In the genomic region with DNA sequence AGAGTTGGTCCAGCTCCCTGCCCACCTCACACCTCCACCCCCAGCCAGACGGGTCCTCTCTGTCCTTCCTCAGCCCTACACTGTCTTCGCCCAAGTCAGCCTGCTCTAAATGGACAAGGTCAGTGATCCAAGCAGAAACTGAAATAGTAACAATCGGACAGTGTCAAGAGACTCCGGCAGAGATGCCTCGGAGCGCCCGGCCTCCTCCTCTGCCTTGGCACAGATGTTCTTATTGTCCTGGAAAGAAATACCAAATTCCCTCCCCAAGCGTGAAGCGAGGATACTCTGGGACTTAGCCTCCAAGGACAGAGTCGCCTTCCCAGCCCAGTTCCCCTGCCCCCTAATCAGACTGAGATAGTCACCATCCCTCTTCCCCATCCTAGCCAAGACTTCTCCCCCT, we compare ENCODE assay signal across 19 cellular contexts. TPM values are rescaled to one million over a fixed set of nuclear protein-coding genes. Genes with fewer than 3 reads are reported as not detected.
DNase-seq lines count a peak whose midpoint lies in the region; ATAC-seq, FAIRE-seq and TF ChIP-seq lines count a peak whose summit lies in the region.
"Had no signal": no experiment of that assay in that cellular context is flagged by ENCODE, and none has a peak within 500 bp of the region (broad histone marks: within the 10 kb centered on the region; RNA-seq: fewer than 3 reads in every experiment).

No MANE protein-coding gene starts in this region.

- no peak overlapping the region for H3K4me3 ChIP-seq in endothelial cell of umbilical vein (replicated peaks in 1 of 3; ENCODE audit: insufficient read depth in 1 of 3, low read depth in 1 of 3, low read length in 3 of 3)

- peak; percentile 14 for DNase-seq in Ammon's horn (ENCODE audit: low spot score)
- peak; percentile 5 for DNase-seq in NCI-H69 (lab: John Stamatoyannopoulos, UW)
- no peak for DNase-seq in endothelial cell of umbilical vein (ENCODE audit: low read depth, low spot score)
- DNase-seq in neural crest cell (ENCODE audit: low read depth, low spot score): no peak
- no peak for DNase-seq in GM19240 (ENCODE audit: insufficient read length, low spot score)
- no peak for DNase-seq in NCI-H524 (lab: John Stamatoyannopoulos, UW)
- DNase-seq: 8988T, Calu3, DMS79 treated with DMSO at 0.1 percent for 48 hours, GDM1, Karpas-422, MM.1S, NCI-H1105, NCI-H187, NCI-H446, NCI-H82 had no signal

- H3K36me3 ChIP-seq in endothelial cell of umbilical vein (ENCODE audit: control insufficient read depth in 2 of 2, extremely low read depth in 1 of 2, insufficient read depth in 2 of 2, low read length in 2 of 2): peaks cover 0 to under 1% of the 10 kb centered on the region in 2 experiments

- H3K4me2 ChIP-seq in endothelial cell of umbilical vein (ENCODE audit: insufficient read depth, low read length): no peak overlapping the region

- no peak for ATAC-seq in GM19351 (IDR thresholded peaks at IDR 0.05; ENCODE audit: unreplicated experiment)
- ATAC-seq in GM18520 (IDR thresholded peaks at IDR 0.05; ENCODE audit: unreplicated experiment): no peak
- ATAC-seq: HCT116 had no signal

- CTCF ChIA-PET in endothelial cell of umbilical vein (lab: Charles Lee): interaction anchor here (0.8 to 1.1 kb wide), 2 partner anchors 9 to 126 kb away, joined by 3 read pairs; no protein-coding TSS in a partner anchor

- H3K9ac ChIP-seq in endothelial cell of umbilical vein (replicated peaks; ENCODE audit: extremely low read depth, insufficient read depth, low read length): no peak overlapping the region

- H3K4me1 Mint-ChIP-seq in neural crest cell: peaks cover 31% of the 10 kb centered on the region

- no peaks in the 10 kb centered on the region for H4K20me1 ChIP-seq in endothelial cell of umbilical vein (replicated peaks; ENCODE audit: control insufficient read depth, extremely low read depth, insufficient read depth, low read length)

- H3K9me3 ChIP-seq in endothelial cell of umbilical vein (replicated peaks; ENCODE audit: control insufficient read depth, insufficient read depth, low read length): no peaks in the 10 kb centered on the region

- intact Hi-C loops in endothelial cell of umbilical vein (cut with micrococcal nuclease): loop anchor here (5.0 kb wide), 1 partner anchor 327 kb away; no protein-coding TSS in a partner anchor

- TF ChIP-seq POLR2A in endothelial cell of umbilical vein (IDR thresholded peaks at IDR 0.05; ENCODE audit: low read depth, low read length): no peak

- dilution Hi-C loops in endothelial cell of umbilical vein (cut with MboI; ENCODE audit: extremely low pct_ligation_motif_present, low sequenced_read_pairs): no loop called here

- H3K4me1 ChIP-seq in endothelial cell of umbilical vein (ENCODE audit: control insufficient read depth, extremely low read depth, insufficient read depth, low read length): peaks cover 6% of the 10 kb centered on the region

- H3K27me3 Mint-ChIP-seq in neural crest cell (ENCODE audit: low read depth): peaks cover 41% of the 10 kb centered on the region

- peak overlapping the region; percentile 87 for H3K4me3 Mint-ChIP-seq in neural crest cell

- peak overlapping the region; percentile 36 for H3K27ac Mint-ChIP-seq in neural crest cell (ENCODE audit: unreplicated experiment)

- H3K79me2 ChIP-seq in endothelial cell of umbilical vein (ENCODE audit: control insufficient read depth, insufficient read depth, low read length): no peaks in the 10 kb centered on the region

- peaks cover 10 to 14% of the 10 kb centered on the region in 2 experiments for H3K27me3 ChIP-seq in endothelial cell of umbilical vein (ENCODE audit: control insufficient read depth in 2 of 2, insufficient read depth in 2 of 2, low read length in 2 of 2)

- BruUV-seq in endothelial cell of umbilical vein (replicated peaks; lab: Mats Ljungman, UMichigan): no TSS peak

- peak; percentile 12 for FAIRE-seq in endothelial cell of umbilical vein (lab: Jason Lieb, UNC)

- TF ChIP-seq CTCF in endothelial cell of umbilical vein (IDR thresholded peaks at IDR 0.05; ENCODE audit: extremely low read depth in 1 of 2, insufficient read depth in 1 of 2, low read depth in 1 of 2, low read length in 2 of 2): no peak
- TF ChIP-seq CTCF in neural crest cell (conservative IDR thresholded peaks at IDR 0.05): no peak

- peaks cover 2% of the 10 kb centered on the region for H3K36me3 Mint-ChIP-seq in neural crest cell (ENCODE audit: low read depth)

- POLR2A ChIA-PET in endothelial cell of umbilical vein (lab: Charles Lee): no interaction called here

- no peaks in the 10 kb centered on the region for H3K9me3 Mint-ChIP-seq in neural crest cell

- H3K27ac ChIP-seq in endothelial cell of umbilical vein (ENCODE audit: insufficient read depth, low read depth, low read length): no peak overlapping the region

- H2AFZ ChIP-seq in endothelial cell of umbilical vein (ENCODE audit: low read depth, low read length): no peak overlapping the region

- H3K9me1 ChIP-seq in endothelial cell of umbilical vein (replicated peaks; ENCODE audit: control insufficient read depth, extremely low read depth, insufficient read depth, low read length): no peaks in the 10 kb centered on the region

TF ChIP-seq in endothelial cell of umbilical vein, 7 proteins besides CTCF, POLR2A, EP300 and RAD21:
- TF ChIP-seq POLR2AphosphoS5 (IDR thresholded peaks at IDR 0.05; ENCODE audit: insufficient read depth, low read depth, low read length): no peak
- TF ChIP-seq MYC (IDR thresholded peaks at IDR 0.05; ENCODE audit: low read depth, low read length): no peak
- no peak for TF ChIP-seq FOS (IDR thresholded peaks at IDR 0.05; ENCODE audit: borderline replicate concordance, insufficient read depth, low read length)
- TF ChIP-seq JUN (IDR thresholded peaks at IDR 0.05; ENCODE audit: borderline replicate concordance, insufficient read depth, insufficient read length, low read depth): no peak
- TF ChIP-seq EZH2 (IDR thresholded peaks at IDR 0.05; ENCODE audit: borderline replicate concordance, low read depth, low read length, severe bottlenecking): no peak
- TF ChIP-seq GATA2 (IDR thresholded peaks at IDR 0.05; ENCODE audit: insufficient read depth, insufficient read length, low read depth, low read length): no peak
- TF ChIP-seq MAX (IDR thresholded peaks at IDR 0.05; ENCODE audit: insufficient read depth, insufficient read length): no peak

RNA-seq across cellular contexts. Expression of gene UTP14A, which starts 28.5 kb away (rescaled TPM):
- total RNA-seq in endothelial cell of umbilical vein: 23.5 and 27.7 TPM in 2 replicates
- polyA plus RNA-seq in endothelial cell of umbilical vein: 4.7 and 6.5 TPM in 2 replicates
- 13.5 and 14.9 TPM in 2 replicates for polyA plus RNA-seq in endothelial cell of umbilical vein (2011; cell fraction: cytosol; rRNA removed)
- 14.2 and 19.9 TPM in 2 replicates for polyA plus RNA-seq in endothelial cell of umbilical vein (2011; cell fraction: nucleus; rRNA removed)
- polyA plus RNA-seq in endothelial cell of umbilical vein (2012): 20.5 and 27.9 TPM in 2 replicates
- 7.7 and 7.8 TPM in 2 replicates for polyA minus RNA-seq in endothelial cell of umbilical vein
- polyA minus RNA-seq in endothelial cell of umbilical vein (2011; cell fraction: cytosol; rRNA and poly(A)+ RNA removed): 18.2 TPM
- polyA minus RNA-seq in endothelial cell of umbilical vein (2011; cell fraction: nucleus; rRNA and poly(A)+ RNA removed): 4.5 and 5.0 TPM in 2 replicates
- total RNA-seq in neural crest cell: 24.1 and 26.3 TPM in 2 replicates

RNA-seq across cellular contexts. Expression of gene BCORL1, which starts 48.0 kb away (rescaled TPM):
- total RNA-seq in endothelial cell of umbilical vein (13.1 and 16.7 TPM in 2 replicates), neural crest cell (46.2 and 53.7 TPM in 2 replicates)
- 1.8 TPM in 2 replicates for polyA plus RNA-seq in endothelial cell of umbilical vein
- polyA plus RNA-seq in endothelial cell of umbilical vein (2011; cell fraction: cytosol; rRNA removed): 1.9 TPM in 2 replicates
- 4.4 and 4.6 TPM in 2 replicates for polyA plus RNA-seq in endothelial cell of umbilical vein (2011; cell fraction: nucleus; rRNA removed)
- polyA plus RNA-seq in endothelial cell of umbilical vein (2012): 7.5 and 8.2 TPM in 2 replicates
- 3.4 and 5.6 TPM in 2 replicates for polyA minus RNA-seq in endothelial cell of umbilical vein
- polyA minus RNA-seq in endothelial cell of umbilical vein (2011; cell fraction: cytosol; rRNA and poly(A)+ RNA removed): 2.0 TPM
- 3.5 and 4.0 TPM in 2 replicates for polyA minus RNA-seq in endothelial cell of umbilical vein (2011; cell fraction: nucleus; rRNA and poly(A)+ RNA removed)

Comparison
In these comparisons a context has a peak if more than half of its experiments do, and no peak if none do; other contexts are left out.
1. DNase-seq: peak in Ammon's horn (single experiment) and NCI-H69 (single experiment); none in endothelial cell of umbilical vein (single experiment), neural crest cell (single experiment), GM19240 (single experiment) and NCI-H524 (0 of 2).